ENCODE assay signal across 22 cellular contexts in genomic region chr10:9999627-10000026, GRCh38.
DNase-seq lines count a peak whose midpoint lies in the region; ATAC-seq and TF ChIP-seq lines count a peak whose summit lies in the region.
"Had no signal": no experiment of that assay in that cellular context is flagged by ENCODE, and none has a peak within 500 bp of the region (broad histone marks: within the 10 kb centered on the region; RNA-seq: fewer than 3 reads in every experiment).

No MANE protein-coding gene starts in this region.

- H3K4me2 ChIP-seq in parathyroid adenoma (ENCODE audit: low read length) (no peak overlapping the region), hepatocyte (no peak overlapping the region)
- H3K4me2 ChIP-seq: BLaER1 had no signal

- TF ChIP-seq CTCF in dorsolateral prefrontal cortex (IDR thresholded peaks at IDR 0.05 in 54 of 56, conservative IDR thresholded peaks at IDR 0.05 in 2 of 56; ENCODE audit: low read depth in 1 of 56, partially characterized antibody in 56 of 56): no peak
- TF ChIP-seq CTCF in parathyroid adenoma (IDR thresholded peaks at IDR 0.05): no peak
- TF ChIP-seq CTCF in hepatocyte (IDR thresholded peaks at IDR 0.05; ENCODE audit: poor library complexity): no peak

- peak in 4 of 10 donors; percentile 6 to 45 (median 30) for DNase-seq in dorsolateral prefrontal cortex
- no peak for DNase-seq in hepatocyte (ENCODE audit: low spot score)
- DNase-seq: 8988T; ACHN; BE2C; C1 segment of cervical spinal cord; CD4-positive, alpha-beta memory T cell; CD4-positive, CD25-positive, alpha-beta regulatory T cell; CD8-positive, alpha-beta memory T cell; COR-L47; DMS 273 treated with DMSO at 0.1 percent for 48 hours; DMS153; DMS53; DMS79; DND-41; EL; GDM1 had no signal

- ATAC-seq in HG03280 (IDR thresholded peaks at IDR 0.05; ENCODE audit: unreplicated experiment): no peak
- no peak for ATAC-seq in GM18868 (IDR thresholded peaks at IDR 0.05; ENCODE audit: unreplicated experiment)
- ATAC-seq: GM12878 had no signal

- WGBS in hepatocyte (ENCODE audit: low lambda C conversion rate, missing lambda C conversion rate): 87% methylated on average over 5 of the region's 5 CpGs

- H3K27me3 ChIP-seq in dorsolateral prefrontal cortex (peaks cover 0 to 3% (median 0%) of the 10 kb centered on the region in 45 donors), parathyroid adenoma (ENCODE audit: control insufficient read depth, insufficient read depth, low read length) (no peaks in the 10 kb centered on the region), hepatocyte (no peaks in the 10 kb centered on the region)
- H3K27me3 ChIP-seq: BE2C, BLaER1 had no signal

- H3K9me3 ChIP-seq in parathyroid adenoma (ENCODE audit: control insufficient read depth, low read length) (no peaks in the 10 kb centered on the region), hepatocyte (ENCODE audit: low read depth) (no peaks in the 10 kb centered on the region)
- H3K9me3 ChIP-seq: BE2C had no signal

- H4K20me1 ChIP-seq in hepatocyte (ENCODE audit: insufficient read depth, poor library complexity, severe bottlenecking): no peaks in the 10 kb centered on the region
- H4K20me1 ChIP-seq: BLaER1 had no signal

- peak overlapping the region in 52 of 59 donors; percentile 3 to 87 (median 64) for H3K27ac ChIP-seq in dorsolateral prefrontal cortex
- H3K27ac ChIP-seq in parathyroid adenoma: no peak overlapping the region
- H3K27ac ChIP-seq in hepatocyte: no peak overlapping the region
- H3K27ac ChIP-seq: BLaER1 had no signal

- H3K4me3 ChIP-seq in dorsolateral prefrontal cortex (no peak overlapping the region), parathyroid adenoma (ENCODE audit: low read depth, low read length) (no peak overlapping the region), hepatocyte (no peak overlapping the region)
- H3K4me3 ChIP-seq: BLaER1, GM12878 had no signal

- H3K9me2 ChIP-seq in hepatocyte (replicated peaks; ENCODE audit: insufficient read depth): no peaks in the 10 kb centered on the region

- H2AFZ ChIP-seq in parathyroid adenoma (peak overlapping the region; percentile 17), hepatocyte (no peak overlapping the region)

- H3K36me3 ChIP-seq in parathyroid adenoma (ENCODE audit: control insufficient read depth, insufficient read depth, low read length) (no peaks in the 10 kb centered on the region), hepatocyte (replicated peaks; ENCODE audit: insufficient read depth, low read depth) (no peaks in the 10 kb centered on the region)
- H3K36me3 ChIP-seq: BE2C, BLaER1 had no signal

- no peaks in the 10 kb centered on the region for H3K79me2 ChIP-seq in parathyroid adenoma
- H3K79me2 ChIP-seq in hepatocyte: no peaks in the 10 kb centered on the region

- intact Hi-C loops in dorsolateral prefrontal cortex (cut with DNase I): no loop called here

- peaks cover 32% of the 10 kb centered on the region for H3K4me1 ChIP-seq in parathyroid adenoma
- H3K4me1 ChIP-seq in hepatocyte (ENCODE audit: insufficient read depth): peaks cover 4% of the 10 kb centered on the region
- H3K4me1 ChIP-seq: BE2C had no signal

- no peak overlapping the region for H3K9ac ChIP-seq in parathyroid adenoma
- H3K9ac ChIP-seq: BLaER1 had no signal

Comparison
In these comparisons a context has a peak if more than half of its experiments do, and no peak if none do; other contexts are left out.
1. H3K27ac ChIP-seq: peak in dorsolateral prefrontal cortex (52 of 59); none in parathyroid adenoma (single experiment) and hepatocyte (single experiment).